ENCODE assay signal across 1 cellular context in genomic region chr16:1612320-1613111, GRCh38.
A peak's percentile ranks its signal among the peaks of the same experiment; 100 is the strongest.
TF ChIP-seq lines count a peak whose summit lies in the region.

Gene CRAMP1, plus strand, starts transcription at chr16:1612360. Its CDS starts 2,280 bp downstream, at chr16:1614640.

TF ChIP-seq in K562, 482 proteins besides CTCF, POLR2A, EP300 and RAD21 (continued from another document):
- 0 out of 2 replicates have a peak, but pooled peaks have one; percentile 14 for TF ChIP-seq ZBTB40 (IDR thresholded peaks at IDR 0.05)
- TF ChIP-seq ZBTB40 (CRISPR knock-in tag; IDR thresholded peaks at IDR 0.05), result no peak
- no peak for TF ChIP-seq CEBPG (CRISPR knock-in tag; IDR thresholded peaks at IDR 0.05)
- no peak for TF ChIP-seq CEBPG (tag; conservative IDR thresholded peaks at IDR 0.05 in 1 of 2, IDR thresholded peaks at IDR 0.05 in 1 of 2)
- TF ChIP-seq CREB1 (IDR thresholded peaks at IDR 0.05), result no peak
- no peak for TF ChIP-seq CREB1 (CRISPR knock-in tag; IDR thresholded peaks at IDR 0.05)
- peak; percentile 75 for TF ChIP-seq SAP30 (IDR thresholded peaks at IDR 0.05; ENCODE audit: borderline replicate concordance, insufficient read depth, low read depth, low read length, poor library complexity, severe bottlenecking)
- TF ChIP-seq CBX1 (IDR thresholded peaks at IDR 0.05; ENCODE audit: low read depth), result peak; percentile 63; the same call in 1 of the 2 replicates
- no peak for TF ChIP-seq LARP7 (IDR thresholded peaks at IDR 0.05)
- peak; percentile 65; the same call in 1 of the 2 replicates for TF ChIP-seq ETS1 (conservative IDR thresholded peaks at IDR 0.05; ENCODE audit: control insufficient read depth, low read depth, low read length)
- peak in 1 of 2 experiments; percentile 58; a peak in 1 of 4 replicates for TF ChIP-seq MAZ (CRISPR knock-in tag; conservative IDR thresholded peaks at IDR 0.05 in 1 of 2, IDR thresholded peaks at IDR 0.05 in 1 of 2)
- 0 out of 2 replicates have a peak, but pooled peaks have one; percentile 68 for TF ChIP-seq ZBTB43 (CRISPR knock-in tag; IDR thresholded peaks at IDR 0.05)
- TF ChIP-seq PCBP1 (IDR thresholded peaks at IDR 0.05; ENCODE audit: low read depth, low read length, poor library complexity, severe bottlenecking), result no peak
- no peak for TF ChIP-seq ZNF696 (CRISPR knock-in tag; conservative IDR thresholded peaks at IDR 0.05)
